1 cellular context compared by ENCODE assay signal in the genomic region with DNA sequence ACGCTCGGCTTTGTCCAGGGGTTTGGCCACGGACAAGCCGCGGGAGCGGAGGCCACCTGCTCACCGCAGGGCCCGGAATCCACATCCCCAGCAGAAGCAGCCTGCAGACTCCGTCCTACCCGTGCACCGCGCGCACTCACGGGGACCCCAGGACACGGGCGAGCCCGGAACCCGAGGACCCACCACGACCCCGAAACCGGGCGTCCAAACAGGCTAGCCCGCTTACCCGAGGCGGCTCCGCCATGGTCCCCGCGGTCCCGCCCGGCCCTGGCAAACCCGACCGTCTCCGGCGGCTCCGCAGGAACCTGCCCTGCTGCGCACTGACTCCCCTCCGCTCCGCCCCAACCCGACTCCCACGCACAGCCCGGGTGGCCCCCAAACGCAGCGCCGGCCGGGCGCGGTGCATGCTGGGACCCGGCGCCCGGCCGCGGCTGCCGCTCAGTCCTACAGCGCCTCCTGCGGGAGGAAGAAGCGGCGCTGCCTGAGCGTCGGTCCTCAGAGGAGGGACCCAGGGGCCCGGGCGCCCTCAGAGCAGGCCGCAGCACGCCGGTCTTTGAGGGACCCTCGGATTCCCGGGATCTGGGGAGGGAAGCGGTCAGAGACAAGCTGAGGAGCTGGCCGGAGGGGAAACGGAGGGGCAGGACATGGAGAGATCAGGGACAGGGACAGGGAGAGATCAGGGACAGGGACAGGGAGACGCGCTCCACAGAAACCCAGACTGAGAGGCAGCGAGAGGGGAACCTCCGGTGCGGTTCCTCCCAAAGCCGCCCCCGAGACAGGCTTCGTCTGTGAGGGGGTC.
TF ChIP-seq lines count a peak whose summit lies in the region.

Gene ZNF786 (minus strand): TSS at position 322 of the 799 bp plus-strand sequence. CDS start 78 bp downstream, at position 244.

TF ChIP-seq in HepG2, 621 proteins besides CTCF, POLR2A, EP300 and RAD21 (continued from another document and continues in another):
- TF ChIP-seq PRDM15 (CRISPR knock-in tag; IDR thresholded peaks at IDR 0.05) = 0 out of 2 replicates have a peak, but pooled peaks have one; percentile 32
- no peak for TF ChIP-seq NPAS2 (CRISPR knock-in tag; IDR thresholded peaks at IDR 0.05; ENCODE audit: borderline replicate concordance)
- TF ChIP-seq SMAD1 (CRISPR knock-in tag; IDR thresholded peaks at IDR 0.05; ENCODE audit: borderline replicate concordance, low read depth) = no peak
- TF ChIP-seq MED1 (CRISPR knock-in tag; IDR thresholded peaks at IDR 0.05) = peak; percentile 67; the same call in 1 of the 2 replicates
- no peak for TF ChIP-seq MZF1 (CRISPR knock-in tag; IDR thresholded peaks at IDR 0.05; ENCODE audit: borderline replicate concordance)
- TF ChIP-seq ZNF333 (CRISPR knock-in tag; IDR thresholded peaks at IDR 0.05; ENCODE audit: borderline replicate concordance) = no peak
- TF ChIP-seq, protein P1, sequence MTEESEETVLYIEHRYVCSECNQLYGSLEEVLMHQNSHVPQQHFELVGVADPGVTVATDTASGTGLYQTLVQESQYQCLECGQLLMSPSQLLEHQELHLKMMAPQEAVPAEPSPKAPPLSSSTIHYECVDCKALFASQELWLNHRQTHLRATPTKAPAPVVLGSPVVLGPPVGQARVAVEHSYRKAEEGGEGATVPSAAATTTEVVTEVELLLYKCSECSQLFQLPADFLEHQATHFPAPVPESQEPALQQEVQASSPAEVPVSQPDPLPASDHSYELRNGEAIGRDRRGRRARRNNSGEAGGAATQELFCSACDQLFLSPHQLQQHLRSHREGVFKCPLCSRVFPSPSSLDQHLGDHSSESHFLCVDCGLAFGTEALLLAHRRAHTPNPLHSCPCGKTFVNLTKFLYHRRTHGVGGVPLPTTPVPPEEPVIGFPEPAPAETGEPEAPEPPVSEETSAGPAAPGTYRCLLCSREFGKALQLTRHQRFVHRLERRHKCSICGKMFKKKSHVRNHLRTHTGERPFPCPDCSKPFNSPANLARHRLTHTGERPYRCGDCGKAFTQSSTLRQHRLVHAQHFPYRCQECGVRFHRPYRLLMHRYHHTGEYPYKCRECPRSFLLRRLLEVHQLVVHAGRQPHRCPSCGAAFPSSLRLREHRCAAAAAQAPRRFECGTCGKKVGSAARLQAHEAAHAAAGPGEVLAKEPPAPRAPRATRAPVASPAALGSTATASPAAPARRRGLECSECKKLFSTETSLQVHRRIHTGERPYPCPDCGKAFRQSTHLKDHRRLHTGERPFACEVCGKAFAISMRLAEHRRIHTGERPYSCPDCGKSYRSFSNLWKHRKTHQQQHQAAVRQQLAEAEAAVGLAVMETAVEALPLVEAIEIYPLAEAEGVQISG (CRISPR knock-in tag; IDR thresholded peaks at IDR 0.05) = peak; percentile 96
- TF ChIP-seq GATAD2A (CRISPR knock-in tag; IDR thresholded peaks at IDR 0.05) = 0 out of 2 replicates have a peak, but pooled peaks have one; percentile 12
- TF ChIP-seq, protein P2, sequence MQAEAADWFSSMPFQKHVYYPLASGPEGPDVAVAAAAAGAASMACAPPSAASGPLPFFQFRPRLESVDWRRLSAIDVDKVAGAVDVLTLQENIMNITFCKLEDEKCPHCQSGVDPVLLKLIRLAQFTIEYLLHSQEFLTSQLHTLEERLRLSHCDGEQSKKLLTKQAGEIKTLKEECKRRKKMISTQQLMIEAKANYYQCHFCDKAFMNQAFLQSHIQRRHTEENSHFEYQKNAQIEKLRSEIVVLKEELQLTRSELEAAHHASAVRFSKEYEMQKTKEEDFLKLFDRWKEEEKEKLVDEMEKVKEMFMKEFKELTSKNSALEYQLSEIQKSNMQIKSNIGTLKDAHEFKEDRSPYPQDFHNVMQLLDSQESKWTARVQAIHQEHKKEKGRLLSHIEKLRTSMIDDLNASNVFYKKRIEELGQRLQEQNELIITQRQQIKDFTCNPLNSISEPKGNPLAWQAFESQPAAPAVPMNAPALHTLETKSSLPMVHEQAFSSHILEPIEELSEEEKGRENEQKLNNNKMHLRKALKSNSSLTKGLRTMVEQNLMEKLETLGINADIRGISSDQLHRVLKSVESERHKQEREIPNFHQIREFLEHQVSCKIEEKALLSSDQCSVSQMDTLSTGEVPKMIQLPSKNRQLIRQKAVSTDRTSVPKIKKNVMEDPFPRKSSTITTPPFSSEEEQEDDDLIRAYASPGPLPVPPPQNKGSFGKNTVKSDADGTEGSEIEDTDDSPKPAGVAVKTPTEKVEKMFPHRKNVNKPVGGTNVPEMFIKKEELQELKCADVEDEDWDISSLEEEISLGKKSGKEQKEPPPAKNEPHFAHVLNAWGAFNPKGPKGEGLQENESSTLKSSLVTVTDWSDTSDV (CRISPR knock-in tag; IDR thresholded peaks at IDR 0.05) = no peak
- TF ChIP-seq ZBTB20 (CRISPR knock-in tag; IDR thresholded peaks at IDR 0.05; ENCODE audit: borderline replicate concordance, low read depth) = no peak; the same call in 1 of the 2 replicates
- TF ChIP-seq YEATS4 (CRISPR knock-in tag; IDR thresholded peaks at IDR 0.05; ENCODE audit: borderline replicate concordance) = peak; percentile 92
- TF ChIP-seq, protein P3, sequence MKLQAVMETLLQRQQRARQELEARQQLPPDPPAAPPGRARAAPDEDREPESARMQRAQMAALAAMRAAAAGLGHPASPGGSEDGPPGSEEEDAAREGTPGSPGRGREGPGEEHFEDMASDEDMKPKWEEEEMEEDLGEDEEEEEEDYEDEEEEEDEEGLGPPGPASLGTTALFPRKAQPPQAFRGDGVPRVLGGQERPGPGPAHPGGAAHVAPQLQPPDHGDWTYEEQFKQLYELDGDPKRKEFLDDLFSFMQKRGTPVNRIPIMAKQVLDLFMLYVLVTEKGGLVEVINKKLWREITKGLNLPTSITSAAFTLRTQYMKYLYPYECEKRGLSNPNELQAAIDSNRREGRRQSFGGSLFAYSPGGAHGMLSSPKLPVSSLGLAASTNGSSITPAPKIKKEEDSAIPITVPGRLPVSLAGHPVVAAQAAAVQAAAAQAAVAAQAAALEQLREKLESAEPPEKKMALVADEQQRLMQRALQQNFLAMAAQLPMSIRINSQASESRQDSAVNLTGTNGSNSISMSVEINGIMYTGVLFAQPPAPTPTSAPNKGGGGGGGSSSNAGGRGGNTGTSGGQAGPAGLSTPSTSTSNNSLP (IDR thresholded peaks at IDR 0.05; ENCODE audit: low read depth, low read length) = no peak
- TF ChIP-seq ZNF296 (CRISPR knock-in tag; conservative IDR thresholded peaks at IDR 0.05) = peak; percentile 80; the same call in 1 of the 2 replicates
- TF ChIP-seq, protein P4, sequence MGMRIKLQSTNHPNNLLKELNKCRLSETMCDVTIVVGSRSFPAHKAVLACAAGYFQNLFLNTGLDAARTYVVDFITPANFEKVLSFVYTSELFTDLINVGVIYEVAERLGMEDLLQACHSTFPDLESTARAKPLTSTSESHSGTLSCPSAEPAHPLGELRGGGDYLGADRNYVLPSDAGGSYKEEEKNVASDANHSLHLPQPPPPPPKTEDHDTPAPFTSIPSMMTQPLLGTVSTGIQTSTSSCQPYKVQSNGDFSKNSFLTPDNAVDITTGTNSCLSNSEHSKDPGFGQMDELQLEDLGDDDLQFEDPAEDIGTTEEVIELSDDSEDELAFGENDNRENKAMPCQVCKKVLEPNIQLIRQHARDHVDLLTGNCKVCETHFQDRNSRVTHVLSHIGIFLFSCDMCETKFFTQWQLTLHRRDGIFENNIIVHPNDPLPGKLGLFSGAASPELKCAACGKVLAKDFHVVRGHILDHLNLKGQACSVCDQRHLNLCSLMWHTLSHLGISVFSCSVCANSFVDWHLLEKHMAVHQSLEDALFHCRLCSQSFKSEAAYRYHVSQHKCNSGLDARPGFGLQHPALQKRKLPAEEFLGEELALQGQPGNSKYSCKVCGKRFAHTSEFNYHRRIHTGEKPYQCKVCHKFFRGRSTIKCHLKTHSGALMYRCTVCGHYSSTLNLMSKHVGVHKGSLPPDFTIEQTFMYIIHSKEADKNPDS (CRISPR knock-in tag; IDR thresholded peaks at IDR 0.05) = peak; percentile 84; the same call in 1 of the 2 replicates
- TF ChIP-seq ZNF232 (CRISPR knock-in tag; IDR thresholded peaks at IDR 0.05; ENCODE audit: borderline replicate concordance) = peak; percentile 45; the same call in 1 of the 2 replicates
- TF ChIP-seq ZNF430 (CRISPR knock-in tag; IDR thresholded peaks at IDR 0.05) = no peak; the same call in 1 of the 2 replicates
- TF ChIP-seq CREB1 (IDR thresholded peaks at IDR 0.05) = no peak
- no peak for TF ChIP-seq CREB1 (CRISPR knock-in tag; IDR thresholded peaks at IDR 0.05)
- TF ChIP-seq, protein P5, sequence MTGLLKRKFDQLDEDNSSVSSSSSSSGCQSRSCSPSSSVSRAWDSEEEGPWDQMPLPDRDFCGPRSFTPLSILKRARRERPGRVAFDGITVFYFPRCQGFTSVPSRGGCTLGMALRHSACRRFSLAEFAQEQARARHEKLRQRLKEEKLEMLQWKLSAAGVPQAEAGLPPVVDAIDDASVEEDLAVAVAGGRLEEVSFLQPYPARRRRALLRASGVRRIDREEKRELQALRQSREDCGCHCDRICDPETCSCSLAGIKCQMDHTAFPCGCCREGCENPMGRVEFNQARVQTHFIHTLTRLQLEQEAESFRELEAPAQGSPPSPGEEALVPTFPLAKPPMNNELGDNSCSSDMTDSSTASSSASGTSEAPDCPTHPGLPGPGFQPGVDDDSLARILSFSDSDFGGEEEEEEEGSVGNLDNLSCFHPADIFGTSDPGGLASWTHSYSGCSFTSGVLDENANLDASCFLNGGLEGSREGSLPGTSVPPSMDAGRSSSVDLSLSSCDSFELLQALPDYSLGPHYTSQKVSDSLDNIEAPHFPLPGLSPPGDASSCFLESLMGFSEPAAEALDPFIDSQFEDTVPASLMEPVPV (CRISPR knock-in tag; IDR thresholded peaks at IDR 0.05) = no peak; the same call in 1 of the 2 replicates
- TF ChIP-seq PCBP2 (optimal IDR thresholded peaks at IDR 0.05; ENCODE audit: low read depth, low read length, poor library complexity, severe bottlenecking) = no peak
